ENCODE assay signal across 11 cellular contexts in genomic region chr16:30372037-30372712, GRCh38. TPM values are rescaled to one million over a fixed set of nuclear protein-coding genes. Genes with fewer than 3 reads are reported as not detected.
DNase-seq lines count a peak whose midpoint lies in the region; ATAC-seq and TF ChIP-seq lines count a peak whose summit lies in the region.
"Had no signal": no experiment of that assay in that cellular context is flagged by ENCODE, and none has a peak within 500 bp of the region (broad histone marks: within the 10 kb centered on the region; RNA-seq: fewer than 3 reads in every experiment).

No MANE protein-coding gene starts in this region.

- ATAC-seq in Right ventricle myocardium inferior (no peak), activated B cell treated with CpG ODN at 0.5 μM for 24 hours (ENCODE audit: low read depth) (no peak)
- ATAC-seq: pancreas had no signal

- no peaks in the 10 kb centered on the region for H3K36me3 ChIP-seq in cardiac muscle cell
- no peaks in the 10 kb centered on the region for H3K36me3 ChIP-seq in BE2C
- H3K36me3 ChIP-seq: HAP-1, pancreas had no signal

- H3K27ac Mint-ChIP-seq in activated B cell treated with CpG ODN at 0.5 μM for 24 hours, result peak overlapping the region; percentile 86
- H3K27ac Mint-ChIP-seq in immature natural killer cell, result peak overlapping the region; percentile 79 to 95 (median 92)

- H3K4me3 Mint-ChIP-seq in activated B cell treated with CpG ODN at 0.5 μM for 24 hours (peak overlapping the region; percentile 82), immature natural killer cell (peak overlapping the region in 4 of 5 donors; percentile 82 to 91 (median 83))

- intact Hi-C loops in Right ventricle myocardium inferior (cut with DNase I) (no loop called here), activated B cell treated with CpG ODN at 0.5 μM for 24 hours (cut with micrococcal nuclease) (loop anchor here (10.0 kb wide), 1 partner anchor 777 kb away; no protein-coding TSS in a partner anchor)

- H3K9me3 Mint-ChIP-seq in activated B cell treated with CpG ODN at 0.5 μM for 24 hours, result no peaks in the 10 kb centered on the region
- no peaks in the 10 kb centered on the region for H3K9me3 Mint-ChIP-seq in immature natural killer cell

- no peaks in the 10 kb centered on the region for H3K9me3 ChIP-seq in cardiac muscle cell (ENCODE audit: low read depth)
- H3K9me3 ChIP-seq in BE2C, result no peaks in the 10 kb centered on the region
- H3K9me3 ChIP-seq: HAP-1, pancreas had no signal

- peak overlapping the region; percentile 93 for H3K27ac ChIP-seq in cardiac muscle cell
- peak overlapping the region; percentile 100 for H3K27ac ChIP-seq in substantia nigra (ENCODE audit: low read depth, low read length, poor library complexity, severe bottlenecking)

- peaks cover 44% of the 10 kb centered on the region for H3K4me1 Mint-ChIP-seq in activated B cell treated with CpG ODN at 0.5 μM for 24 hours
- peaks cover 39% of the 10 kb centered on the region in 2 donors for H3K4me1 Mint-ChIP-seq in immature natural killer cell

- H3K27me3 Mint-ChIP-seq in activated B cell treated with CpG ODN at 0.5 μM for 24 hours, result no peaks in the 10 kb centered on the region
- H3K27me3 Mint-ChIP-seq in immature natural killer cell (ENCODE audit: low read depth in 3 of 3), result peaks cover 3 to 9% (median 5%) of the 10 kb centered on the region in 3 donors

- DNase-seq in cardiac muscle cell (ENCODE audit: low read depth in 1 of 2, low spot score in 1 of 2), result peak in 1 of 2 donors; percentile 32
- no peak for DNase-seq in Right ventricle myocardium inferior (ENCODE audit: missing footprints)
- no peak for DNase-seq in activated B cell treated with CpG ODN at 0.5 μM for 24 hours
- DNase-seq in immature natural killer cell, result no peak
- DNase-seq in substantia nigra (lab: John Stamatoyannopoulos, UW), result peak in 2 of 49 donors; percentile 14 to 38
- DNase-seq in AML-193 (lab: John Stamatoyannopoulos, UW), result no peak
- DNase-seq in BE2C, result no peak
- DNase-seq in NCI-H345 treated with DMSO at 0.1 percent for 48 hours (lab: John Stamatoyannopoulos, UW; ENCODE audit: unreplicated experiment), result no peak
- DNase-seq: NCI-H2107 had no signal

- H3K36me3 Mint-ChIP-seq in activated B cell treated with CpG ODN at 0.5 μM for 24 hours (ENCODE audit: low read depth) (peaks cover 3% of the 10 kb centered on the region), immature natural killer cell (no peaks in the 10 kb centered on the region)

- no peak for TF ChIP-seq CTCF in cardiac muscle cell (IDR thresholded peaks at IDR 0.05; ENCODE audit: low read depth, low read length)
- TF ChIP-seq CTCF in activated B cell treated with CpG ODN at 0.5 μM for 24 hours (IDR thresholded peaks at IDR 0.05), result no peak
- TF ChIP-seq CTCF in BE2C (IDR thresholded peaks at IDR 0.05; ENCODE audit: low read depth, low read length), result no peak

- H3K4me3 ChIP-seq in cardiac muscle cell (no peak overlapping the region), BE2C (ENCODE audit: low read depth, low read length) (no peak overlapping the region)

- POLR2A ChIA-PET in activated B cell treated with CpG ODN at 0.5 μM for 24 hours (lab: Charles Lee), result interaction anchor here (0.6 to 3.8 kb wide), 8 partner anchors 10 to 1525 kb away, joined by 3 to 39 read pairs (median 16); partner anchors contain the start of genes CORO1A, SEPTIN1, ZNF48 and ZNF771

- H3K27me3 ChIP-seq in cardiac muscle cell, result no peaks in the 10 kb centered on the region
- H3K27me3 ChIP-seq in BE2C, result no peaks in the 10 kb centered on the region
- H3K27me3 ChIP-seq: pancreas had no signal

- H3K4me1 ChIP-seq in cardiac muscle cell (ENCODE audit: low read depth) (peaks cover 38% of the 10 kb centered on the region), BE2C (peaks cover 7% of the 10 kb centered on the region)

- CTCF ChIA-PET in activated B cell treated with CpG ODN at 0.5 μM for 24 hours (lab: Charles Lee), result interaction anchor here (1.0 to 2.2 kb wide), 6 partner anchors 17 to 280 kb away, joined by 5 to 18 read pairs (median 7); partner anchors contain the start of genes CD2BP2, DCTPP1, TBX6 and ZNF48

RNA-seq across cellular contexts. Expression of gene TBC1D10B, which starts 1.9 kb away (rescaled TPM):
- total RNA-seq in cardiac muscle cell (50.7 and 58.4 TPM in 2 replicates), Right ventricle myocardium inferior (26.0 TPM), activated B cell treated with CpG ODN at 0.5 μM for 24 hours (46.3 and 50.2 TPM in 2 replicates)
- polyA plus RNA-seq in cardiac muscle cell (39.9 and 51.3 TPM in 2 replicates), immature natural killer cell (10 to 100 TPM in 2 of 3 donors, 1 to 10 TPM in 1; 9.5 to 18.5 (median 10.1) TPM)
- polyA plus RNA-seq in BE2C (2012; ENCODE audit: insufficient read depth, insufficient read length, low read depth), result 96.8 TPM

RNA-seq across cellular contexts. Expression of gene MYL11, which starts 2.4 kb away (rescaled TPM):
- total RNA-seq in cardiac muscle cell, result 1.5 TPM in 1 of 2 replicates, not detected in the other
- 0.69 and 5.5 TPM in 2 replicates for polyA plus RNA-seq in cardiac muscle cell
- total RNA-seq in Right ventricle myocardium inferior, result not detected
- not detected in 2 replicates for total RNA-seq in activated B cell treated with CpG ODN at 0.5 μM for 24 hours
- 10 to 100 TPM; 10.9 to 22.2 (median 18.7) TPM for polyA plus RNA-seq in immature natural killer cell
- polyA plus RNA-seq in BE2C (2012; ENCODE audit: insufficient read depth, insufficient read length, low read depth), result 2.4 TPM

RNA-seq across cellular contexts. Expression of gene SEPTIN1, which starts 10.2 kb away (rescaled TPM):
- total RNA-seq in cardiac muscle cell, result 0.92 and 0.95 TPM in 2 replicates
- 8.7 and 11.9 TPM in 2 replicates for polyA plus RNA-seq in cardiac muscle cell
- 1.4 TPM for total RNA-seq in Right ventricle myocardium inferior
- 192 and 199 TPM in 2 replicates for total RNA-seq in activated B cell treated with CpG ODN at 0.5 μM for 24 hours
- polyA plus RNA-seq in immature natural killer cell, result 100 to 1,000 TPM; 155 to 213 (median 161) TPM
- polyA plus RNA-seq in BE2C (2012; ENCODE audit: insufficient read depth, insufficient read length, low read depth), result 2.3 TPM

RNA-seq across cellular contexts. Expression of gene CD2BP2, which starts 17.1 kb away (rescaled TPM):
- total RNA-seq in cardiac muscle cell (56.7 and 63.1 TPM in 2 replicates), Right ventricle myocardium inferior (35.0 TPM), activated B cell treated with CpG ODN at 0.5 μM for 24 hours (87.8 and 88.0 TPM in 2 replicates)
- polyA plus RNA-seq in cardiac muscle cell (47.2 TPM in 2 replicates), immature natural killer cell (10 to 100 TPM; 39.9 to 54.3 (median 42.9) TPM)
- polyA plus RNA-seq in BE2C (2012; ENCODE audit: insufficient read depth, insufficient read length, low read depth), result 143 TPM

RNA-seq across cellular contexts. Expression of gene ZNF48, which starts 23.0 kb away (rescaled TPM):
- total RNA-seq in cardiac muscle cell (29.5 and 32.3 TPM in 2 replicates), Right ventricle myocardium inferior (5.3 TPM), activated B cell treated with CpG ODN at 0.5 μM for 24 hours (11.7 and 13.0 TPM in 2 replicates)
- polyA plus RNA-seq in cardiac muscle cell (12.5 and 20.8 TPM in 2 replicates), immature natural killer cell (1 to 10 TPM; 4.2 to 9.3 (median 5.7) TPM)
- 66.7 TPM for polyA plus RNA-seq in BE2C (2012; ENCODE audit: insufficient read depth, insufficient read length, low read depth)

Comparison
In these comparisons a context has a peak if more than half of its experiments do, and no peak if none do; other contexts are left out.
1. RNA of gene SEPTIN1, which starts 10.2 kb away (total RNA-seq): 192 to 199 TPM in activated B cell treated with CpG ODN at 0.5 μM for 24 hours; 1.4 TPM in Right ventricle myocardium inferior (single experiment) and 0.92 to 0.95 TPM in cardiac muscle cell; every median in the first group is over 10 times any median in the second.